Comparison of ENCODE assay signal across 21 cellular contexts in the genomic region with DNA sequence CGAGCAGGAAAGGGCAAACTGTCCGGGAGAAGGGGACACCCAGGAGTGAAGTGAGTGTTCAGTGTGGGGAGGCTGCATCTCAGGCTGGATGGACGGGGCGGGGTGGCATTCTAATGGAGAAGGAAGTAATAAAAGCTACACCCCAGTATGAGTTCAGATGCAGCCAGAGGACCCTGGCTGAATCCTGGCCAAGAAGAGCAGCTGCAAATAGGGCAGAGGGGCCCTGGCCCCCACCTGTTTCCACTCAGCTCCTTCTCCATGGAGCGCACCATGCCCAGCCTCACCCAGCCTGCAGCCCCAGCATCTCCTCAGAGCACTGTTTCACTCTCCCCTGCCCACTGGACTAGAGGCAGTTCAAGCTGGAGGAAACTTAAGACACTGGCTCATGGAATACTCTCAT. TPM values are rescaled to one million over a fixed set of nuclear protein-coding genes. Genes with fewer than 3 reads are reported as not detected.
DNase-seq lines count a peak whose midpoint lies in the region; FAIRE-seq and TF ChIP-seq lines count a peak whose summit lies in the region.
"Had no signal": no experiment of that assay in that cellular context is flagged by ENCODE, and none has a peak within 500 bp of the region (broad histone marks: within the 10 kb centered on the region; RNA-seq: fewer than 3 reads in every experiment).

No MANE protein-coding gene starts in this region.

- H3K79me1 ChIP-seq in neuronal stem cell (ENCODE audit: low read depth, low read length): no peaks in the 10 kb centered on the region

- H3K9me3 ChIP-seq in neuronal stem cell (replicated peaks in 1 of 2; ENCODE audit: control insufficient read depth in 2 of 2, insufficient read depth in 1 of 2, low read depth in 1 of 2, low read length in 2 of 2): no peaks in the 10 kb centered on the region
- H3K9me3 ChIP-seq in Peyer's patch: no peaks in the 10 kb centered on the region
- no peaks in the 10 kb centered on the region for H3K9me3 ChIP-seq in kidney (ENCODE audit: control insufficient read depth in 1 of 2, low read length in 2 of 2)
- H3K9me3 ChIP-seq: BLaER1, Caco-2, HAP-1 had no signal

- intact Hi-C loops in kidney (cut with DNase I): no loop called here

- H3K36me3 Mint-ChIP-seq in brain: peaks cover 3% of the 10 kb centered on the region
- H3K36me3 Mint-ChIP-seq: CD4-positive, CD25-positive, alpha-beta regulatory T cell; CD8-positive, alpha-beta T cell had no signal

- H2AFZ ChIP-seq in neuronal stem cell (ENCODE audit: low read length): no peak overlapping the region

- H2BK15ac ChIP-seq in neuronal stem cell (ENCODE audit: low read length): no peak overlapping the region

- H4K91ac ChIP-seq in neuronal stem cell (ENCODE audit: low read depth, low read length, poor library complexity): no peak overlapping the region

- no CpG with 5 or more reads among the region's 5 CpGs for WGBS in neuronal stem cell (ENCODE audit: extremely low coverage in 2 of 2, insufficient read length in 2 of 2, insufficient replicate concordance in 1 of 2), 2 donors

- H3K4me2 ChIP-seq in neuronal stem cell (ENCODE audit: insufficient read depth, low read length, poor library complexity, severe bottlenecking): no peak overlapping the region
- H3K4me2 ChIP-seq: BLaER1 had no signal

- H3K23ac ChIP-seq in neuronal stem cell (ENCODE audit: low read depth, low read length, poor library complexity): no peak overlapping the region

- H4K8ac ChIP-seq in neuronal stem cell (ENCODE audit: low read depth, low read length): no peak overlapping the region

- no peak overlapping the region for H2BK12ac ChIP-seq in neuronal stem cell (ENCODE audit: low read length)

- H3K9ac ChIP-seq in neuronal stem cell (ENCODE audit: low read depth, low read length, poor library complexity) (no peak overlapping the region), kidney (ENCODE audit: low read length in 2 of 2) (no peak overlapping the region)
- H3K9ac ChIP-seq: BLaER1 had no signal

- no peak for FAIRE-seq in kidney (lab: Jason Lieb, UNC)
- FAIRE-seq: A204.1, G401.6, GM12892 had no signal

- H3K36me3 ChIP-seq in neuronal stem cell (replicated peaks in 1 of 2; ENCODE audit: control insufficient read depth in 2 of 2, insufficient read depth in 2 of 2, low read length in 2 of 2): no peaks in the 10 kb centered on the region
- no peaks in the 10 kb centered on the region for H3K36me3 ChIP-seq in Peyer's patch
- no peaks in the 10 kb centered on the region for H3K36me3 ChIP-seq in kidney (ENCODE audit: control insufficient read depth in 1 of 2, insufficient read depth in 2 of 2, low read length in 2 of 2)
- H3K36me3 ChIP-seq: BLaER1, HAP-1 had no signal

- H3K27me3 ChIP-seq in neuronal stem cell (ENCODE audit: control insufficient read depth in 3 of 3, insufficient read depth in 3 of 3, low read depth in 1 of 3, low read length in 3 of 3) (peaks cover 0 to 5% (median 0%) of the 10 kb centered on the region in 3 experiments), Peyer's patch (no peaks in the 10 kb centered on the region)
- H3K27me3 ChIP-seq: BLaER1 had no signal

- H3K18ac ChIP-seq in neuronal stem cell (ENCODE audit: low read length): peak overlapping the region; percentile 42

- H2BK5ac ChIP-seq in neuronal stem cell (ENCODE audit: low read length): no peak overlapping the region

- no peak overlapping the region for H2BK120ac ChIP-seq in neuronal stem cell (ENCODE audit: low read depth, low read length)

- peaks cover 0 to 2% of the 10 kb centered on the region in 2 donors for H3K4me1 ChIP-seq in neuronal stem cell (ENCODE audit: control insufficient read depth in 2 of 2, insufficient read depth in 1 of 2, low read depth in 1 of 2, low read length in 2 of 2)
- no peaks in the 10 kb centered on the region for H3K4me1 ChIP-seq in Peyer's patch
- no peaks in the 10 kb centered on the region for H3K4me1 ChIP-seq in kidney (ENCODE audit: control insufficient read depth in 1 of 2, insufficient read depth in 1 of 2, low read depth in 1 of 2, low read length in 2 of 2)
- H3K4me1 ChIP-seq: Caco-2 had no signal

- H3K27ac ChIP-seq in neuronal stem cell (replicated peaks; ENCODE audit: low read length): no peak overlapping the region
- no peak overlapping the region for H3K27ac ChIP-seq in Peyer's patch
- H3K27ac ChIP-seq in kidney (ENCODE audit: low read depth in 2 of 2, low read length in 2 of 2): no peak overlapping the region
- H3K27ac ChIP-seq: 22Rv1, BLaER1, C4-2B had no signal

- H3K9me3 Mint-ChIP-seq in brain: peaks cover 0 to 5% (median 0%) of the 10 kb centered on the region in 5 experiments
- H3K9me3 Mint-ChIP-seq: CD4-positive, CD25-positive, alpha-beta regulatory T cell; HFFc6 had no signal

- H3K4me3 ChIP-seq in neuronal stem cell (ENCODE audit: low read length in 2 of 2): no peak overlapping the region
- H3K4me3 ChIP-seq in Peyer's patch: no peak overlapping the region
- H3K4me3 ChIP-seq in kidney (ENCODE audit: low read length in 2 of 2): no peak overlapping the region
- H3K4me3 ChIP-seq: BLaER1, HAP-1 had no signal

- H3K4me1 Mint-ChIP-seq in brain: peaks cover 58% of the 10 kb centered on the region
- H3K4me1 Mint-ChIP-seq: B cell; CD4-positive, CD25-positive, alpha-beta regulatory T cell had no signal

- TF ChIP-seq POLR2A in Peyer's patch (IDR thresholded peaks at IDR 0.05): no peak

- DNase-seq in NCI-H1092 treated with DMSO at 0.1 percent for 48 hours (lab: John Stamatoyannopoulos, UW) (peak; percentile 14), NCI-H1092 (lab: John Stamatoyannopoulos, UW) (no peak), neuronal stem cell (ENCODE audit: low spot score) (no peak), Peyer's patch (no peak), NCI-H774 (lab: John Stamatoyannopoulos, UW) (no peak), kidney (no peak)
- DNase-seq: Caco-2; CD4-positive, CD25-positive, alpha-beta regulatory T cell; CD8-positive, alpha-beta T cell; DMS153; DND-41; HFFc6 had no signal

- H3K27me3 Mint-ChIP-seq in brain: no peaks in the 10 kb centered on the region

- H3K4ac ChIP-seq in neuronal stem cell (ENCODE audit: low read length): no peak overlapping the region

- peak overlapping the region in 4 of 5 experiments; percentile 50 to 86 (median 70) for H3K27ac Mint-ChIP-seq in brain
- H3K27ac Mint-ChIP-seq: B cell; CD4-positive, CD25-positive, alpha-beta regulatory T cell; CD8-positive, alpha-beta T cell; HFFc6 had no signal

- TF ChIP-seq CTCF in brain (conservative IDR thresholded peaks at IDR 0.05) (no peak), Peyer's patch (IDR thresholded peaks at IDR 0.05) (no peak), kidney (IDR thresholded peaks at IDR 0.05; ENCODE audit: borderline replicate concordance, extremely low read depth, insufficient read depth) (no peak)

- H3K14ac ChIP-seq in neuronal stem cell (ENCODE audit: low read length): peak overlapping the region; percentile 33

- H2AK5ac ChIP-seq in neuronal stem cell (ENCODE audit: low read depth, low read length): no peak overlapping the region

- no peak overlapping the region for H3K4me3 Mint-ChIP-seq in brain
- H3K4me3 Mint-ChIP-seq: B cell; CD4-positive, CD25-positive, alpha-beta regulatory T cell; CD8-positive, alpha-beta T cell; HFFc6 had no signal

RNA-seq across cellular contexts. Expression of a gene that starts 46.4 kb away (rescaled TPM):
- polyA plus RNA-seq in brain (ENCODE audit: insufficient read depth, low read depth, low replicate concordance) (13.4 TPM), kidney (ENCODE audit: insufficient read depth, low read depth, low replicate concordance) (1.2 TPM)
- polyA plus RNA-seq in neuronal stem cell (2013, experiment 1 of 2): 0.17 TPM
- 0.14 TPM for polyA plus RNA-seq in neuronal stem cell (2013, experiment 2 of 2)
- total RNA-seq in Peyer's patch (1 to 10 TPM in 1 of 4 donors, under 1 TPM in 3; 0.35 to 4.1 (median 0.90) TPM), kidney (12.6 TPM)
- total RNA-seq: B cell; CD8-positive, alpha-beta T cell had no signal
